In the genomic region with DNA sequence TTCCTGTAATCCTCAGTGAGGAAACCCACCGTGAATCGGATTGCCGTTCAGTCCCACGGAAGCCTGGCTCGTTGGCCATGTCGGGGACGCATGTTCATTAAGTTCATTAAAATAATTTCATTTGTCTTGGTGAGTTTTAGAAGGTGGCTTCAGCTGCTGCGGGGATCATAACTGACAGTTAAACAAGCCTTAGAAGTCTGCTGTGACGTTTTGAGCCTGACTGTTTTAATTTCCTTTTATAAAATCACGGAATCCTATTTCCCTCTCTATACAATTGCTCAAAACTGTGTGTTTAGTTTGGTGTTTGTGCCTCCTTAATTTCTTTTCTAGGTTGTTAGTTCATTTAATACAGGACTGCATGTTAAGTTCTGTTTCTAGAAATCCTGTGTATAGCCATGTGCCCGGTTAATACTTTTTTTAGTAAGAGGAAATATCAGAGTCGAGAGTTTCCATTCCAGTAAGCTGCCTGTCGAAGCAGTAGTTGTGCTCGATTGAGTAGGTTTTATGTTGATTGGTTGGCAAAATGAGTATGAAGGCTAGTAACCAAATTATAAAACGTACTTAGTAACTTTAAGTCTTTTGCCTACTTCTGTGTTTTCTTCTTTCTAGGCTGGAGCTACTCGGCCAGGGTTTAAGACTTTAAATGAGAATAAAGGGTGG, we compare ENCODE assay signal across 8 cellular contexts. TPM values are rescaled to one million over a fixed set of nuclear protein-coding genes. Genes with fewer than 3 reads are reported as not detected.
DNase-seq lines count a peak whose midpoint lies in the region; ATAC-seq and TF ChIP-seq lines count a peak whose summit lies in the region.

No MANE protein-coding gene starts in this region.

- DNase-seq in GM10248 (ENCODE audit: extremely low spot score) (peak; percentile 35), HuH-7.5 (ENCODE audit: low spot score) (peak; percentile 8), adrenal gland (no peak), immature natural killer cell (peak in 1 of 3 donors; percentile 2), retina (no peak)
- no peak for DNase-seq in stimulated activated naive B cell treated with anti-CD40 and anti-IgM and Interleukin-4, amounts not matched to agents 10 μg/mL and 1 μg/mL and 100 μg/mL, for 72 hours
- no peak for DNase-seq in stimulated activated CD4-positive, alpha-beta T cell treated with anti-CD3 and anti-CD28 coated beads, Interleukin-1b, Interleukin-23, amount 100 ng/mL, for 48 hours

- H3K9me3 ChIP-seq in adrenal gland (replicated peaks in 1 of 3) = no peaks in the 10 kb centered on the region

- H3K4me1 Mint-ChIP-seq in immature natural killer cell = peaks cover 37 to 38% of the 10 kb centered on the region in 2 donors
- H3K4me1 Mint-ChIP-seq in stimulated activated naive B cell treated with anti-CD40 and anti-IgM and Interleukin-4, amounts not matched to agents 10 μg/mL and 1 μg/mL and 100 μg/mL, for 72 hours = peaks cover 15 to 30% of the 10 kb centered on the region in 2 donors

- TF ChIP-seq CTCF in GM10248 (IDR thresholded peaks at IDR 0.05; ENCODE audit: control extremely low read depth, extremely low read depth, low read depth, missing control alignments) (no peak), adrenal gland (IDR thresholded peaks at IDR 0.05) (peak in 1 of 6 experiments; percentile 8)

- H3K27ac ChIP-seq in adrenal gland = peak overlapping the region; percentile 87 to 98 (median 95)

- WGBS in adrenal gland, 4 donors = 0 to 1% (median 1%) methylated on average over 13 to 16 of the region's 16 CpGs

- POLR2A ChIA-PET in GM10248 (lab: Yijun Ruan, JAX) = no interaction called here

- no peak for TF ChIP-seq POLR2A in adrenal gland (IDR thresholded peaks at IDR 0.05)

- H3K4me1 ChIP-seq in adrenal gland (replicated peaks in 1 of 2) = peaks cover 0 to 30% of the 10 kb centered on the region in 2 donors

- no peaks in the 10 kb centered on the region for H3K9me3 Mint-ChIP-seq in immature natural killer cell
- no peaks in the 10 kb centered on the region for H3K9me3 Mint-ChIP-seq in stimulated activated naive B cell treated with anti-CD40 and anti-IgM and Interleukin-4, amounts not matched to agents 10 μg/mL and 1 μg/mL and 100 μg/mL, for 72 hours

- peak; percentile 35 to 39 for ATAC-seq in stimulated activated naive B cell treated with anti-CD40 and anti-IgM and Interleukin-4, amounts not matched to agents 10 μg/mL and 1 μg/mL and 100 μg/mL, for 72 hours (replicated peaks)
- no peak for ATAC-seq in HG02610 (IDR thresholded peaks at IDR 0.05; ENCODE audit: unreplicated experiment)

- peaks cover 0 to 10% (median 4%) of the 10 kb centered on the region in 3 donors for H3K27me3 Mint-ChIP-seq in immature natural killer cell (ENCODE audit: low read depth in 3 of 3)
- no peaks in the 10 kb centered on the region for H3K27me3 Mint-ChIP-seq in stimulated activated naive B cell treated with anti-CD40 and anti-IgM and Interleukin-4, amounts not matched to agents 10 μg/mL and 1 μg/mL and 100 μg/mL, for 72 hours

- peak overlapping the region; percentile 46 to 76 (median 65) for H3K4me3 ChIP-seq in adrenal gland

- H3K36me3 ChIP-seq in adrenal gland (replicated peaks in 1 of 2) = no peaks in the 10 kb centered on the region

- intact Hi-C loops in adrenal gland (cut with DNase I) = no loop called here

- CTCF ChIA-PET in GM10248 (lab: Yijun Ruan, JAX) = interaction anchor here (1.4 to 2.0 kb wide), 2 partner anchors 11 to 85 kb away, joined by 3 to 4 read pairs; no protein-coding TSS in a partner anchor

- H3K27me3 ChIP-seq in adrenal gland = no peaks in the 10 kb centered on the region

- H3K36me3 Mint-ChIP-seq in immature natural killer cell = peaks cover 0 to 6% (median 0%) of the 10 kb centered on the region in 3 donors
- H3K36me3 Mint-ChIP-seq in stimulated activated naive B cell treated with anti-CD40 and anti-IgM and Interleukin-4, amounts not matched to agents 10 μg/mL and 1 μg/mL and 100 μg/mL, for 72 hours = peaks cover 31 to 32% of the 10 kb centered on the region in 2 donors

- H3K27ac Mint-ChIP-seq in immature natural killer cell = peak overlapping the region; percentile 90 to 98 (median 96)
- H3K27ac Mint-ChIP-seq in stimulated activated naive B cell treated with anti-CD40 and anti-IgM and Interleukin-4, amounts not matched to agents 10 μg/mL and 1 μg/mL and 100 μg/mL, for 72 hours = peak overlapping the region; percentile 99

- H3K4me3 Mint-ChIP-seq in immature natural killer cell = peak overlapping the region; percentile 90 to 98 (median 93)
- H3K4me3 Mint-ChIP-seq in stimulated activated naive B cell treated with anti-CD40 and anti-IgM and Interleukin-4, amounts not matched to agents 10 μg/mL and 1 μg/mL and 100 μg/mL, for 72 hours = peak overlapping the region; percentile 85 to 91

RNA-seq across cellular contexts. Expression of gene NIPA2, which starts 0.7 kb away (rescaled TPM):
- 10 to 100 TPM; 44.7 to 76.5 (median 60.4) TPM for total RNA-seq in adrenal gland
- 10 to 100 TPM; 10.5 to 64.4 (median 13.3) TPM for polyA plus RNA-seq in adrenal gland
- 10 to 100 TPM; 43.6 to 92.3 (median 81.9) TPM for polyA plus RNA-seq in immature natural killer cell

RNA-seq across cellular contexts. Expression of gene NIPA1, which starts 52.7 kb away (rescaled TPM):
- 10 to 100 TPM in 4 of 8 donors, 1 to 10 TPM in 4; 6.6 to 15.6 (median 10.1) TPM for total RNA-seq in adrenal gland
- polyA plus RNA-seq in adrenal gland (1 to 10 TPM; 2.2 to 8.0 (median 2.8) TPM), immature natural killer cell (1 to 10 TPM; 3.4 to 6.6 (median 5.2) TPM)

Comparison
In these comparisons a context has a peak if more than half of its experiments do, and no peak if none do; other contexts are left out.
1. DNase-seq: peak in GM10248 (single experiment) and HuH-7.5 (single experiment); none in adrenal gland (0 of 7), stimulated activated naive B cell treated with anti-CD40 and anti-IgM and Interleukin-4, amounts not matched to agents 10 μg/mL and 1 μg/mL and 100 μg/mL, for 72 hours (single experiment), retina (single experiment) and stimulated activated CD4-positive, alpha-beta T cell treated with anti-CD3 and anti-CD28 coated beads, Interleukin-1b, Interleukin-23, amount 100 ng/mL, for 48 hours (single experiment).